ENCODE assay signal across 12 cellular contexts in genomic region chr19:33195711-33196347, GRCh38. TPM values are rescaled to one million over a fixed set of nuclear protein-coding genes. Genes with fewer than 3 reads are reported as not detected.
A peak's percentile ranks its signal among the peaks of the same experiment; 100 is the strongest.
DNase-seq lines count a peak whose midpoint lies in the region; ATAC-seq, FAIRE-seq and TF ChIP-seq lines count a peak whose summit lies in the region.
"Had no signal": no experiment of that assay in that cellular context is flagged by ENCODE, and none has a peak within 500 bp of the region (broad histone marks: within the 10 kb centered on the region; RNA-seq: fewer than 3 reads in every experiment).

No MANE protein-coding gene starts in this region.

- no peak overlapping the region for H3K4me3 Mint-ChIP-seq in stimulated activated effector memory CD8-positive, alpha-beta T cell treated with anti-CD3 and anti-CD28 coated beads, Interleukin-12 subunit alpha, Interleukin-12 subunit beta, amount 100 ng/mL, for 72 hours
- H3K4me3 Mint-ChIP-seq in CD8-positive, alpha-beta T cell = no peak overlapping the region
- H3K4me3 Mint-ChIP-seq in activated CD8-positive, alpha-beta T cell treated with anti-CD3 and anti-CD28 coated beads, Interleukin-2, amount 10 ng/mL, durations not matched to agents 7 days and 5 days = no peak overlapping the region

- no peaks in the 10 kb centered on the region for H3K4me1 Mint-ChIP-seq in stimulated activated effector memory CD8-positive, alpha-beta T cell treated with anti-CD3 and anti-CD28 coated beads, Interleukin-12 subunit alpha, Interleukin-12 subunit beta, amount 100 ng/mL, for 72 hours
- peaks cover 4% of the 10 kb centered on the region for H3K4me1 Mint-ChIP-seq in CD8-positive, alpha-beta T cell (ENCODE audit: low read depth)
- H3K4me1 Mint-ChIP-seq in activated CD8-positive, alpha-beta T cell treated with anti-CD3 and anti-CD28 coated beads, Interleukin-2, amount 10 ng/mL, durations not matched to agents 7 days and 5 days (ENCODE audit: low read depth) = no peaks in the 10 kb centered on the region

- no peak for DNase-seq in cardiac muscle cell (ENCODE audit: low read depth in 1 of 2, low spot score in 1 of 2)
- DNase-seq in pancreas = peak in 2 of 6 donors; percentile 5 to 66
- no peak for DNase-seq in stimulated activated effector memory CD8-positive, alpha-beta T cell treated with anti-CD3 and anti-CD28 coated beads, Interleukin-12 subunit alpha, Interleukin-12 subunit beta, amount 100 ng/mL, for 72 hours (ENCODE audit: low spot score in 2 of 2)
- no peak for DNase-seq in GM10266 (ENCODE audit: extremely low spot score)
- no peak for DNase-seq in CD8-positive, alpha-beta T cell
- no peak for DNase-seq in activated CD8-positive, alpha-beta T cell treated with anti-CD3 and anti-CD28 coated beads, Interleukin-2, amount 10 ng/mL, durations not matched to agents 7 days and 5 days
- DNase-seq: activated gamma-delta T cell, DMS 273 treated with DMSO at 0.1 percent for 48 hours, NCI-H510A treated with DMSO at 0.1 percent for 48 hours had no signal

- H3K4me3 ChIP-seq in cardiac muscle cell = peak overlapping the region; percentile 89
- peak overlapping the region in 3 of 4 donors; percentile 42 to 68 (median 66) for H3K4me3 ChIP-seq in pancreas
- H3K4me3 ChIP-seq in CD8-positive, alpha-beta T cell (ENCODE audit: low read depth, low read length) = no peak overlapping the region

- intact Hi-C loops in pancreas (cut with DNase I) = no loop called here
- intact Hi-C loops in CD8-positive, alpha-beta T cell (cut with DNase I, micrococcal nuclease) = no loop called here

- TF ChIP-seq CTCF in C4-2B (conservative IDR thresholded peaks at IDR 0.05) (no peak), VCaP (conservative IDR thresholded peaks at IDR 0.05) (no peak), cardiac muscle cell (IDR thresholded peaks at IDR 0.05; ENCODE audit: low read depth, low read length) (no peak), pancreas (IDR thresholded peaks at IDR 0.05) (no peak), GM10266 (IDR thresholded peaks at IDR 0.05; ENCODE audit: control insufficient read depth, insufficient read depth, low read depth, missing control alignments) (no peak)
- no peak for TF ChIP-seq CTCF in CD8-positive, alpha-beta T cell (IDR thresholded peaks at IDR 0.05)

- POLR2A ChIA-PET in CD8-positive, alpha-beta T cell (lab: Charles Lee) = no interaction called here
- POLR2A ChIA-PET in activated CD8-positive, alpha-beta T cell treated with anti-CD3 and anti-CD28 coated beads, Interleukin-2, amount 10 ng/mL, durations not matched to agents 7 days and 5 days (lab: Charles Lee) = no interaction called here

- H3K27me3 Mint-ChIP-seq in CD8-positive, alpha-beta T cell (ENCODE audit: low read depth) = peaks cover 37% of the 10 kb centered on the region
- H3K27me3 Mint-ChIP-seq in activated CD8-positive, alpha-beta T cell treated with anti-CD3 and anti-CD28 coated beads, Interleukin-2, amount 10 ng/mL, durations not matched to agents 7 days and 5 days (ENCODE audit: low read depth) = peaks cover 33% of the 10 kb centered on the region

- H3K27ac Mint-ChIP-seq in stimulated activated effector memory CD8-positive, alpha-beta T cell treated with anti-CD3 and anti-CD28 coated beads, Interleukin-12 subunit alpha, Interleukin-12 subunit beta, amount 100 ng/mL, for 72 hours = no peak overlapping the region
- no peak overlapping the region for H3K27ac Mint-ChIP-seq in CD8-positive, alpha-beta T cell
- H3K27ac Mint-ChIP-seq in activated CD8-positive, alpha-beta T cell treated with anti-CD3 and anti-CD28 coated beads, Interleukin-2, amount 10 ng/mL, durations not matched to agents 7 days and 5 days = no peak overlapping the region

- H3K4me1 ChIP-seq in cardiac muscle cell (ENCODE audit: low read depth) (no peaks in the 10 kb centered on the region), pancreas (peaks cover 0 to 6% (median 0%) of the 10 kb centered on the region in 3 donors)
- no peaks in the 10 kb centered on the region for H3K4me1 ChIP-seq in CD8-positive, alpha-beta T cell (ENCODE audit: insufficient read depth, low read length)

- H3K9me3 ChIP-seq in cardiac muscle cell (ENCODE audit: low read depth) = no peaks in the 10 kb centered on the region
- H3K9me3 ChIP-seq in pancreas = no peaks in the 10 kb centered on the region
- no peaks in the 10 kb centered on the region for H3K9me3 ChIP-seq in CD8-positive, alpha-beta T cell (ENCODE audit: low read length)

- WGBS in pancreas, 2 donors = 78 to 81% methylated on average over 16 of the region's 16 CpGs

- no peaks in the 10 kb centered on the region for H3K36me3 Mint-ChIP-seq in stimulated activated effector memory CD8-positive, alpha-beta T cell treated with anti-CD3 and anti-CD28 coated beads, Interleukin-12 subunit alpha, Interleukin-12 subunit beta, amount 100 ng/mL, for 72 hours
- H3K36me3 Mint-ChIP-seq in CD8-positive, alpha-beta T cell = no peaks in the 10 kb centered on the region
- no peaks in the 10 kb centered on the region for H3K36me3 Mint-ChIP-seq in activated CD8-positive, alpha-beta T cell treated with anti-CD3 and anti-CD28 coated beads, Interleukin-2, amount 10 ng/mL, durations not matched to agents 7 days and 5 days (ENCODE audit: low read depth)

- no peaks in the 10 kb centered on the region for H3K36me3 ChIP-seq in cardiac muscle cell
- no peaks in the 10 kb centered on the region for H3K36me3 ChIP-seq in pancreas
- H3K36me3 ChIP-seq in CD8-positive, alpha-beta T cell (ENCODE audit: insufficient read depth, low read length) = no peaks in the 10 kb centered on the region

- FAIRE-seq in pancreas (lab: Jason Lieb, UNC) = no peak

- no peaks in the 10 kb centered on the region for H3K9me3 Mint-ChIP-seq in stimulated activated effector memory CD8-positive, alpha-beta T cell treated with anti-CD3 and anti-CD28 coated beads, Interleukin-12 subunit alpha, Interleukin-12 subunit beta, amount 100 ng/mL, for 72 hours
- no peaks in the 10 kb centered on the region for H3K9me3 Mint-ChIP-seq in CD8-positive, alpha-beta T cell
- no peaks in the 10 kb centered on the region for H3K9me3 Mint-ChIP-seq in activated CD8-positive, alpha-beta T cell treated with anti-CD3 and anti-CD28 coated beads, Interleukin-2, amount 10 ng/mL, durations not matched to agents 7 days and 5 days (ENCODE audit: insufficient read depth)

- ATAC-seq in pancreas = peak in 1 of 4 donors; percentile 19
- ATAC-seq in stimulated activated effector memory CD8-positive, alpha-beta T cell treated with anti-CD3 and anti-CD28 coated beads, Interleukin-12 subunit alpha, Interleukin-12 subunit beta, amount 100 ng/mL, for 72 hours = no peak
- ATAC-seq in CD8-positive, alpha-beta T cell = no peak
- ATAC-seq in activated CD8-positive, alpha-beta T cell treated with anti-CD3 and anti-CD28 coated beads, Interleukin-2, amount 10 ng/mL, durations not matched to agents 7 days and 5 days = no peak

- H3K27ac ChIP-seq in C4-2B (peak overlapping the region; percentile 82), VCaP (peak overlapping the region; percentile 84), cardiac muscle cell (no peak overlapping the region), pancreas (no peak overlapping the region)
- no peak overlapping the region for H3K27ac ChIP-seq in CD8-positive, alpha-beta T cell (ENCODE audit: low read depth, low read length)

- H3K27me3 ChIP-seq in cardiac muscle cell = no peaks in the 10 kb centered on the region
- no peaks in the 10 kb centered on the region for H3K27me3 ChIP-seq in pancreas
- H3K27me3 ChIP-seq in CD8-positive, alpha-beta T cell (ENCODE audit: insufficient read depth, low read length) = no peaks in the 10 kb centered on the region

- CTCF ChIA-PET in CD8-positive, alpha-beta T cell (lab: Charles Lee) = interaction anchor here (1.4 kb wide), 2 partner anchors 51 to 220 kb away, joined by 3 read pairs; no protein-coding TSS in a partner anchor
- CTCF ChIA-PET in activated CD8-positive, alpha-beta T cell treated with anti-CD3 and anti-CD28 coated beads, Interleukin-2, amount 10 ng/mL, durations not matched to agents 7 days and 5 days (lab: Charles Lee) = interaction anchor here (3.1 kb wide), 1 partner anchor 12 kb away, joined by 18 read pairs; no protein-coding TSS in a partner anchor

RNA-seq across cellular contexts. Expression of gene LRP3, which starts 1.7 kb away (rescaled TPM):
- total RNA-seq in cardiac muscle cell (38.4 and 51.5 TPM in 2 replicates), pancreas (10 to 100 TPM in 5 of 6 donors, 1 to 10 TPM in 1; 7.2 to 21.0 (median 13.2) TPM)
- polyA plus RNA-seq in cardiac muscle cell (31.8 and 39.4 TPM in 2 replicates), pancreas (10 to 100 TPM in 1 of 2 donors, 1 to 10 TPM in 1; 9.2 to 18.9 TPM)
- not detected for total RNA-seq in CD8-positive, alpha-beta T cell
- total RNA-seq in activated CD8-positive, alpha-beta T cell treated with anti-CD3 and anti-CD28 coated beads, Interleukin-2, amount 10 ng/mL, durations not matched to agents 7 days and 5 days = not detected

RNA-seq across cellular contexts. Expression of gene SLC7A10, which starts 29.8 kb away (rescaled TPM):
- total RNA-seq in cardiac muscle cell (not detected in 2 replicates), pancreas (under 1 TPM in 1 of 6 donors, not detected in 5; 0.38 TPM)
- polyA plus RNA-seq in cardiac muscle cell (0.86 TPM in 1 of 2 replicates, not detected in the other), pancreas (1 to 10 TPM in 1 of 2 donors, under 1 TPM in 1; 0.28 to 1.3 TPM)
- total RNA-seq in CD8-positive, alpha-beta T cell = not detected
- not detected for total RNA-seq in activated CD8-positive, alpha-beta T cell treated with anti-CD3 and anti-CD28 coated beads, Interleukin-2, amount 10 ng/mL, durations not matched to agents 7 days and 5 days
- total RNA-seq: renal cortical epithelial cell had no signal

Comparison
In these comparisons a context has a peak if more than half of its experiments do, and no peak if none do; other contexts are left out.
1. H3K27ac ChIP-seq: peak in C4-2B (single experiment) and VCaP (single experiment); none in cardiac muscle cell (single experiment), pancreas (0 of 4) and CD8-positive, alpha-beta T cell (single experiment).
2. RNA of gene LRP3, which starts 1.7 kb away (total RNA-seq): 38.4 to 51.5 TPM in cardiac muscle cell and 7.2 to 21.0 TPM in pancreas; not detected in activated CD8-positive, alpha-beta T cell treated with anti-CD3 and anti-CD28 coated beads, Interleukin-2, amount 10 ng/mL, durations not matched to agents 7 days and 5 days and not detected in CD8-positive, alpha-beta T cell; every median in the first group is over 4 times any median in the second.